Comparison of ENCODE assay signal across 8 cellular contexts in the genomic region with DNA sequence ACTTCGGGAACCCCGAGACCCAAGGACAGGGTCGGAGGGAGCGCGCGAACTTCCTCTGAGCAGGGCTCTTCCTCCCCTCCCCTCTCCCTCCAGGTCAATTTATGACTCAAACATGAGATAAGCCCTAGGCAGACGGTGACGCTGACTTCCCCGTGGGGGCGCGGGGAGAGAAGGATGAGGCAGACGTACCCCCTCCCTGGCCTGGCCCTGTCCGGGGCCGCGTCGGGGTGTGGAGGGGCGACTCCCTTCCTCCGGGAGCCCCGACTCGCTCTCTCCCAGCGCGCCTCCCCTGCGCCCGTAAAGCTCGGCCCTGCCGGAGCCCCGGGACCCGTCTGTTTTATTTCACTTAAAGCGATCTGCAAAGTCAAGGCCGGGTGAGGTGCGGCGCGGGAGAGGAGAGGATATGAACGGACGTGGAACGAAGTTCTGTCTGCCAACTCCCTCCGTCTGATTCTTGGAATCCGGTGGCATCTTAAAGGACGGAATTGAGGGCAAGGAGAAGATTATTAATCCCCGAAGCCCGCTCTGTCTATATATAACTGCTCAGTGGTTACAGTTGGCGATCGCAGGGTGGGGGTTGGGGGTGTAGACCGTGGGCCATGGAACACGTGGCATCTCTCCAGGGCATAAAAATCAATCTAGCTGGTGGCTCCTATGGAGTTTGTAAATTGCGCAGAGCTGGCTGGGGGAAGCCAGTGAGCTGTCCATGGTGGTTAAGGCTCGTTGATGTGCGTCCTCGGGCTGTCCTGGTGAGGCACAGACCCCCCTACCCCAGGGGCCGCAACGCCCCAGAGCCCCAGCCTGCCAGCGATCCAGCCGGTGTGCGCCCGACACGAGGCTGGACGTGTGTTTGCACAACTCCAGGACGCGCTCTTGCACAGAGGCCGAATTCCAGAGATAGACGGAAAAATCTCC. TPM values are rescaled to one million over a fixed set of nuclear protein-coding genes. Genes with fewer than 3 reads are reported as not detected.
A peak's percentile ranks its signal among the peaks of the same experiment; 100 is the strongest.
DNase-seq lines count a peak whose midpoint lies in the region; ATAC-seq and TF ChIP-seq lines count a peak whose summit lies in the region.

No MANE protein-coding gene starts in this region.

- POLR2A ChIA-PET in AG04450 (lab: Yijun Ruan, JAX), result no interaction called here

- intact Hi-C loops in mucosa of descending colon (cut with DNase I, micrococcal nuclease), result no loop called here

- WGBS in HUES64, result 2% methylated on average over 61 of the region's 61 CpGs

- H3K4me1 Mint-ChIP-seq in chondrocyte (ENCODE audit: low read depth), result peaks cover 18% of the 10 kb centered on the region

- no peaks in the 10 kb centered on the region for H3K36me3 Mint-ChIP-seq in chondrocyte (ENCODE audit: low read depth)

- H3K9me3 Mint-ChIP-seq in chondrocyte (ENCODE audit: low read depth), result no peaks in the 10 kb centered on the region

- H3K27me3 Mint-ChIP-seq in chondrocyte (ENCODE audit: low read depth), result peaks cover 44% of the 10 kb centered on the region

- ATAC-seq in mucosa of descending colon, result peak; percentile 43
- ATAC-seq in GM18517 (IDR thresholded peaks at IDR 0.05; ENCODE audit: unreplicated experiment), result no peak

- H3K9me3 ChIP-seq in AG04450 (ENCODE audit: control insufficient read depth, insufficient read depth, low read length) (no peaks in the 10 kb centered on the region), HUES64 (ENCODE audit: insufficient read depth, low read depth, low read length) (no peaks in the 10 kb centered on the region), mucosa of descending colon (no peaks in the 10 kb centered on the region)

- no peak overlapping the region for H3K27ac Mint-ChIP-seq in chondrocyte (ENCODE audit: unreplicated experiment)

- CTCF ChIA-PET in AG04450 (lab: Charles Lee), result interaction anchor here (0.6 kb wide), 2 partner anchors 35 to 190 kb away, joined by 3 read pairs; no protein-coding TSS in a partner anchor

- peak overlapping the region; percentile 63 for H3K4me3 Mint-ChIP-seq in chondrocyte (ENCODE audit: unreplicated experiment)

- H3K36me3 ChIP-seq in HUES64 (ENCODE audit: insufficient read depth, low read length), result no peaks in the 10 kb centered on the region
- no peaks in the 10 kb centered on the region for H3K36me3 ChIP-seq in mucosa of descending colon (ENCODE audit: low read depth)

- TF ChIP-seq CTCF in AG04450 (IDR thresholded peaks at IDR 0.05; ENCODE audit: low read depth, low read length) (no peak), chondrocyte (IDR thresholded peaks at IDR 0.05) (no peak), mucosa of descending colon (IDR thresholded peaks at IDR 0.05) (no peak)

- peaks cover 36% of the 10 kb centered on the region for H3K4me1 ChIP-seq in HUES64 (ENCODE audit: insufficient read depth, low read length)
- no peaks in the 10 kb centered on the region for H3K4me1 ChIP-seq in mucosa of descending colon (ENCODE audit: low read depth)

- no peaks in the 10 kb centered on the region for H3K27me3 ChIP-seq in AG04450 (ENCODE audit: control insufficient read depth, insufficient read depth, low read length)
- H3K27me3 ChIP-seq in HUES64 (ENCODE audit: insufficient read depth, low read length), result peaks cover 86% of the 10 kb centered on the region

- H3K4me3 ChIP-seq in AG04450 (ENCODE audit: low read depth, low read length) (peak overlapping the region; percentile 50), HUES64 (ENCODE audit: low read length) (peak overlapping the region; percentile 56), mucosa of descending colon (no peak overlapping the region)

- H3K27ac ChIP-seq in AG04450 (ENCODE audit: low read depth, low read length) (no peak overlapping the region), HUES64 (ENCODE audit: low read depth, low read length) (no peak overlapping the region)

- H3K9ac ChIP-seq in HUES64 (ENCODE audit: low read depth, low read length), result no peak overlapping the region

- DNase-seq in AG04450 (ENCODE audit: low read depth, low spot score) (no peak), chondrocyte (ENCODE audit: low spot score) (no peak), mucosa of descending colon (peak in 1 of 3 donors; percentile 46), inferior parietal cortex (ENCODE audit: extremely low spot score) (no peak), midbrain (lab: John Stamatoyannopoulos, UW) (no peak)
- no peak for DNase-seq in effector CD8-positive, alpha-beta T cell (lab: John Stamatoyannopoulos, UW)

RNA-seq across cellular contexts. Expression of a gene that starts 2.9 kb away (rescaled TPM):
- polyA plus RNA-seq in AG04450 (2011; rRNA removed), result 1.5 and 1.9 TPM in 2 replicates
- polyA minus RNA-seq in AG04450 (2011; rRNA and poly(A)+ RNA removed), result 0.55 and 1.3 TPM in 2 replicates
- polyA plus RNA-seq in HUES64 (2013, experiment 1 of 2), result 0.15 TPM
- 0.38 TPM for polyA plus RNA-seq in HUES64 (2013, experiment 2 of 2)
- total RNA-seq in chondrocyte, result 1.1 to 1.8 TPM (median 1.3 TPM) in 3 replicates
- total RNA-seq in mucosa of descending colon, result 1 to 10 TPM in 1 of 3 donors, not detected in 2; 2.2 TPM
